9 cellular contexts compared by ENCODE assay signal in the genomic region with DNA sequence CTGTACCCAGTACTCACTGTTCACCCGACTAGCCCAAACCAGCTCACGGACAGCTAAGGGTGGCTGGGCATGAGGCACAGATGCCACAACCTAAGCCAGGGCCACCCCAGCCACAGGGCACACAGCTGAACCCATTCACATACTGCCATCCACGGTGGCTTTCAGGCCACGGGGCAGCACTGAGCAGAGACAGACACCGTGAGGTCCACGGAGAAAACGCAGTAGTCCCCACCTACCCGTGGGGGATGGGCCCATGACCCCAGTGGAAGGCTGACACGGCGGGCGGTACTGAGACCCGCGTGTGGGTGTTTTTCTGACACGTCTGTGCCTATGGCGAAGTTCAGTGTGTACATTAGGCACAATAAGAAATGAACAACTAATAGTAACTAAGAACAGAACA.
"Had no signal": no experiment of that assay in that cellular context is flagged by ENCODE, and none has a peak within 500 bp of the region (broad histone marks: within the 10 kb centered on the region; RNA-seq: fewer than 3 reads in every experiment).

No MANE protein-coding gene starts in this region.

- H3K4me1 Mint-ChIP-seq: GM23338, H9 had no signal

- H3K4me3 Mint-ChIP-seq: GM23338, H9, HFFc6 had no signal

- H3K9me3 ChIP-seq: HAP-1 had no signal

- H3K4me1 ChIP-seq: HAP-1 had no signal

- ATAC-seq: GM23338, HCT116 had no signal

- DNase-seq: GM23248, GOT3, H7, H9, HCEC 1CT, HFFc6 had no signal

- H3K4me3 ChIP-seq: GM23248, GM23338, HAP-1 had no signal

- H3K9me3 Mint-ChIP-seq: GM23338, H9, HFFc6 had no signal

- H3K27ac ChIP-seq: GM23248 had no signal

- H3K27ac Mint-ChIP-seq: GM23338, H9, HFFc6 had no signal
